1 cellular context compared by ENCODE assay signal in genomic region chr17:3469529-3469928, GRCh38.
TF ChIP-seq lines count a peak whose summit lies in the region.

No MANE protein-coding gene starts in this region.

TF ChIP-seq in H1, 55 proteins besides CTCF, POLR2A, EP300 and RAD21:
- TF ChIP-seq YY1 (IDR thresholded peaks at IDR 0.05; ENCODE audit: low read depth, low read length) (no peak), USF2 (IDR thresholded peaks at IDR 0.05; ENCODE audit: low read length) (no peak), SAP30 (IDR thresholded peaks at IDR 0.05; ENCODE audit: insufficient read depth, insufficient replicate concordance, low read length) (no peak), CBX5 (IDR thresholded peaks at IDR 0.05; ENCODE audit: low read depth, low read length) (no peak), SIX5 (IDR thresholded peaks at IDR 0.05; ENCODE audit: low read depth, low read length) (no peak), TAF1 (IDR thresholded peaks at IDR 0.05; ENCODE audit: low read depth, low read length) (no peak), HDAC2 (IDR thresholded peaks at IDR 0.05; ENCODE audit: borderline replicate concordance in 1 of 2, low read depth in 2 of 2, low read length in 2 of 2) (no peak), CREB1 (IDR thresholded peaks at IDR 0.05) (no peak), JUND (IDR thresholded peaks at IDR 0.05; ENCODE audit: low read length) (no peak), BRCA1 (IDR thresholded peaks at IDR 0.05; ENCODE audit: low read depth, low read length) (no peak), RNF2 (IDR thresholded peaks at IDR 0.05; ENCODE audit: borderline replicate concordance, low read depth, low read length, missing control alignments, poor library complexity, severe bottlenecking) (no peak), RFX5 (IDR thresholded peaks at IDR 0.05; ENCODE audit: borderline replicate concordance, low read depth, low read length) (no peak), CHD2 (IDR thresholded peaks at IDR 0.05; ENCODE audit: low read length) (no peak), POU5F1 (IDR thresholded peaks at IDR 0.05; ENCODE audit: low read depth, low read length) (no peak), NRF1 (IDR thresholded peaks at IDR 0.05; ENCODE audit: low read depth, low read length) (no peak)
